Comparison of ENCODE assay signal across 20 cellular contexts in genomic region chr14:92487513-92488133, GRCh38. TPM values are rescaled to one million over a fixed set of nuclear protein-coding genes. Genes with fewer than 3 reads are reported as not detected.
DNase-seq lines count a peak whose midpoint lies in the region; ATAC-seq, FAIRE-seq and TF ChIP-seq lines count a peak whose summit lies in the region.
"Had no signal": no experiment of that assay in that cellular context is flagged by ENCODE, and none has a peak within 500 bp of the region (broad histone marks: within the 10 kb centered on the region; RNA-seq: fewer than 3 reads in every experiment).

No MANE protein-coding gene starts in this region.

- no peak for ATAC-seq in HG03095 (IDR thresholded peaks at IDR 0.05; ENCODE audit: unreplicated experiment)
- ATAC-seq in GM19452 (IDR thresholded peaks at IDR 0.05; ENCODE audit: unreplicated experiment) = no peak
- ATAC-seq in HG03039 (IDR thresholded peaks at IDR 0.05; ENCODE audit: unreplicated experiment) = no peak
- ATAC-seq: natural killer cell treated with Interleukin-12 subunit alpha and Interleukin-12 subunit beta and Interleukin-15 and Interleukin-18, amount 100 ng/mL, for 72 hours had no signal

- in situ Hi-C loops in KBM-7 (cut with MboI; ENCODE audit: low pct_unique_long_range_greater_than_20kb, low sequenced_read_pairs) = no loop called here

- intact Hi-C loops in spleen (cut with DNase I; ENCODE audit: low total_unique reads) = no loop called here

- no peaks in the 10 kb centered on the region for H3K9me3 ChIP-seq in spleen
- H3K9me3 ChIP-seq: HAP-1, MG63, prostate gland had no signal

- no peaks in the 10 kb centered on the region for H3K9me3 Mint-ChIP-seq in immature natural killer cell
- H3K9me3 Mint-ChIP-seq: natural killer cell treated with Interleukin-12 subunit alpha and Interleukin-12 subunit beta and Interleukin-15 and Interleukin-18, amount 100 ng/mL, for 72 hours had no signal

- peaks cover 3 to 12% (median 8%) of the 10 kb centered on the region in 3 donors for H3K27me3 Mint-ChIP-seq in immature natural killer cell (ENCODE audit: low read depth in 3 of 3)
- H3K27me3 Mint-ChIP-seq: natural killer cell treated with Interleukin-12 subunit alpha and Interleukin-12 subunit beta and Interleukin-15 and Interleukin-18, amount 100 ng/mL, for 72 hours had no signal

- peak overlapping the region in 1 of 6 donors; percentile 26 for H3K27ac Mint-ChIP-seq in immature natural killer cell
- H3K27ac Mint-ChIP-seq: natural killer cell treated with Interleukin-12 subunit alpha and Interleukin-12 subunit beta and Interleukin-15 and Interleukin-18, amount 100 ng/mL, for 72 hours had no signal

- H3K4me1 ChIP-seq in spleen = peaks cover 0 to 71% (median 30%) of the 10 kb centered on the region in 6 donors
- H3K4me1 ChIP-seq: HAP-1, prostate gland had no signal

- TF ChIP-seq CTCF in bronchial epithelial cell (IDR thresholded peaks at IDR 0.05; ENCODE audit: insufficient read depth, low read length, severe bottlenecking) (no peak), spleen (IDR thresholded peaks at IDR 0.05 in 8 of 11, conservative IDR thresholded peaks at IDR 0.05 in 3 of 11) (no peak)

- peak overlapping the region in 6 of 8 donors; percentile 52 to 86 (median 80) for H3K27ac ChIP-seq in spleen
- H3K27ac ChIP-seq: prostate gland had no signal

- no peak overlapping the region for H3K4me3 Mint-ChIP-seq in immature natural killer cell
- H3K4me3 Mint-ChIP-seq: natural killer cell treated with Interleukin-12 subunit alpha and Interleukin-12 subunit beta and Interleukin-15 and Interleukin-18, amount 100 ng/mL, for 72 hours had no signal

- WGBS in spleen, 5 donors = 52 to 74% (median 59%) methylated on average over 10 of the region's 10 CpGs

- TF ChIP-seq POLR2A in spleen (IDR thresholded peaks at IDR 0.05) = no peak

- H3K36me3 ChIP-seq in bronchial epithelial cell (ENCODE audit: control insufficient read depth, insufficient read depth, low read length) = no peaks in the 10 kb centered on the region
- peaks cover 0 to 6% (median 0%) of the 10 kb centered on the region in 6 donors for H3K36me3 ChIP-seq in spleen
- H3K36me3 ChIP-seq: HAP-1, MG63, prostate gland had no signal

- no peak overlapping the region for H3K4me3 ChIP-seq in bronchial epithelial cell (ENCODE audit: low read depth, low read length)
- H3K4me3 ChIP-seq in spleen = no peak overlapping the region
- H3K4me3 ChIP-seq: HAP-1, MG63, prostate gland, smooth muscle cell had no signal

- peak; percentile 31 for DNase-seq in KBM-7
- DNase-seq in bronchial epithelial cell (ENCODE audit: low read depth) = no peak
- DNase-seq in islet precursor cell = peak; percentile 44
- DNase-seq in spleen = peak; percentile 54
- DNase-seq in immature natural killer cell = no peak
- DNase-seq: activated CD4-positive, CD25-positive, alpha-beta regulatory T cell treated with anti-CD3 and anti-CD28 coated beads, Interleukin-2, amount 50 U/mL, for 72 hours; Calu3; central memory CD4-positive, alpha-beta T cell; effector memory CD4-positive, alpha-beta T cell; MG63; NCI-H2029; stimulated activated CD4-positive, alpha-beta T cell treated with anti-CD3 and anti-CD28 coated beads, Interleukin-4, amount 100 ng/mL, for 24 hours; T-helper 9 cell had no signal

- peak; percentile 72 for FAIRE-seq in bronchial epithelial cell (lab: Jason Lieb, UNC)

- no peaks in the 10 kb centered on the region for H3K27me3 ChIP-seq in bronchial epithelial cell (ENCODE audit: control insufficient read depth, insufficient read depth, low read length)
- no peaks in the 10 kb centered on the region for H3K27me3 ChIP-seq in spleen (replicated peaks in 1 of 7)
- H3K27me3 ChIP-seq: MG63 had no signal

- no peaks in the 10 kb centered on the region for H3K4me1 Mint-ChIP-seq in immature natural killer cell

- H3K36me3 Mint-ChIP-seq in immature natural killer cell = no peaks in the 10 kb centered on the region
- H3K36me3 Mint-ChIP-seq: natural killer cell treated with Interleukin-12 subunit alpha and Interleukin-12 subunit beta and Interleukin-15 and Interleukin-18, amount 100 ng/mL, for 72 hours had no signal

RNA-seq across cellular contexts. Expression of gene RIN3, which starts 26.0 kb away (rescaled TPM):
- total RNA-seq in bronchial epithelial cell (2.9 and 3.5 TPM in 2 replicates), spleen (100 to 1,000 TPM in 2 of 7 donors, 10 to 100 TPM in 5; 65.4 to 117 (median 95.4) TPM)
- polyA plus RNA-seq in spleen (10 to 100 TPM; 17.2 to 28.8 (median 22.9) TPM), immature natural killer cell (100 to 1,000 TPM in 1 of 3 donors, 10 to 100 TPM in 2; 38.8 to 131 (median 60.1) TPM)

Comparison
In these comparisons a context has a peak if more than half of its experiments do, and no peak if none do; other contexts are left out.
1. DNase-seq: peak in KBM-7 (single experiment), islet precursor cell (single experiment) and spleen (single experiment); none in bronchial epithelial cell (single experiment) and immature natural killer cell (0 of 3).
2. RNA of gene RIN3, which starts 26.0 kb away (total RNA-seq): 65.4 to 117 TPM in spleen; 2.9 to 3.5 TPM in bronchial epithelial cell; every median in the first group is over 10 times any median in the second.